25 cellular contexts compared by ENCODE assay signal in genomic region chr6:35381132-35381531, GRCh38. TPM values are rescaled to one million over a fixed set of nuclear protein-coding genes. Genes with fewer than 3 reads are reported as not detected.
A peak's percentile ranks its signal among the peaks of the same experiment; 100 is the strongest.
DNase-seq lines count a peak whose midpoint lies in the region; ATAC-seq and TF ChIP-seq lines count a peak whose summit lies in the region.
"Had no signal": no experiment of that assay in that cellular context is flagged by ENCODE, and none has a peak within 500 bp of the region (broad histone marks: within the 10 kb centered on the region; RNA-seq: fewer than 3 reads in every experiment).

No MANE protein-coding gene starts in this region.

- intact Hi-C loops in body of pancreas (cut with DNase I) = no loop called here

- no peak for TF ChIP-seq CTCF in fibroblast of lung (conservative IDR thresholded peaks at IDR 0.05 in 1 of 2, IDR thresholded peaks at IDR 0.05 in 1 of 2; ENCODE audit: low read depth in 1 of 2, low read length in 2 of 2)
- no peak for TF ChIP-seq CTCF in hepatocyte (IDR thresholded peaks at IDR 0.05; ENCODE audit: poor library complexity)
- TF ChIP-seq CTCF in body of pancreas (IDR thresholded peaks at IDR 0.05) = no peak

- H3K36me3 ChIP-seq in fibroblast of lung (ENCODE audit: control insufficient read depth, insufficient read depth, low read length) (no peaks in the 10 kb centered on the region), hepatocyte (replicated peaks; ENCODE audit: insufficient read depth, low read depth) (no peaks in the 10 kb centered on the region), body of pancreas (replicated peaks in 1 of 2; ENCODE audit: insufficient read depth in 1 of 2, low read depth in 2 of 2) (no peaks in the 10 kb centered on the region)
- H3K36me3 ChIP-seq: neutrophil, vagina had no signal

- H3K27ac ChIP-seq in fibroblast of lung (ENCODE audit: insufficient read depth, low read length) (peak overlapping the region; percentile 39), hepatocyte (no peak overlapping the region), body of pancreas (no peak overlapping the region)
- H3K27ac ChIP-seq: dorsolateral prefrontal cortex, foreskin keratinocyte, neutrophil, suprapubic skin, vagina, WERI-Rb-1 had no signal

- no peak overlapping the region for H3K4me3 ChIP-seq in fibroblast of lung (replicated peaks in 1 of 4; ENCODE audit: control extremely low read depth in 1 of 4, insufficient read depth in 1 of 4, low read depth in 3 of 4, low read length in 4 of 4)
- H3K4me3 ChIP-seq in hepatocyte = no peak overlapping the region
- no peak overlapping the region for H3K4me3 ChIP-seq in body of pancreas
- H3K4me3 ChIP-seq: dorsolateral prefrontal cortex, suprapubic skin, vagina had no signal

- no peak overlapping the region for H2AFZ ChIP-seq in fibroblast of lung (ENCODE audit: low read length)
- no peak overlapping the region for H2AFZ ChIP-seq in hepatocyte

- 92% methylated on average over 6 of the region's 6 CpGs for WGBS in hepatocyte (ENCODE audit: low lambda C conversion rate, missing lambda C conversion rate)
- WGBS in body of pancreas, 2 donors = 92 to 94% methylated on average over 6 of the region's 6 CpGs

- H3K9me3 ChIP-seq in fibroblast of lung (ENCODE audit: control insufficient read depth, insufficient read depth, low read depth, low read length) (no peaks in the 10 kb centered on the region), hepatocyte (ENCODE audit: low read depth) (no peaks in the 10 kb centered on the region), body of pancreas (no peaks in the 10 kb centered on the region)
- H3K9me3 ChIP-seq: neutrophil, suprapubic skin, vagina had no signal

- H3K79me2 ChIP-seq in fibroblast of lung (ENCODE audit: control insufficient read depth, insufficient read depth, low read length) (peaks cover 22% of the 10 kb centered on the region), hepatocyte (peaks cover 21% of the 10 kb centered on the region)

- H3K4me2 ChIP-seq in fibroblast of lung (ENCODE audit: extremely low read depth, insufficient read depth, low read length) (peak overlapping the region; percentile 57), hepatocyte (no peak overlapping the region)

- peak; percentile 83 for DNase-seq in EH (ENCODE audit: low read depth)
- DNase-seq in fibroblast of lung (ENCODE audit: low read depth in 2 of 2) = peak; percentile 66 to 75
- peak; percentile 39 for DNase-seq in stromal cell of bone marrow (ENCODE audit: low read depth)
- DNase-seq in hepatocyte (ENCODE audit: low spot score) = no peak
- DNase-seq in body of pancreas = no peak
- no peak for DNase-seq in RPMI8226
- DNase-seq: activated CD4-positive, alpha-beta T cell treated with anti-CD3 and anti-CD28 coated beads, Interleukin-2, amount 50 U/mL, for 1 hour; activated CD8-positive, alpha-beta memory T cell treated with anti-CD3 and anti-CD28 coated beads, Interleukin-2, amount 10 ng/mL, durations not matched to agents 7 days and 5 days; activated naive CD4-positive, alpha-beta T cell treated with anti-CD3 and anti-CD28 coated beads for 36 hours; activated T-cell treated with anti-CD3 and anti-CD28 coated beads, Interleukin-2, amount 50 U/mL, for 72 hours; dorsolateral prefrontal cortex; foreskin keratinocyte; GF-D8; H7; hippocampal formation; immature natural killer cell; MV-4-11; NCI-H187; NCI-H2227 treated with DMSO at 0.1 percent for 48 hours; NCI-H69; WERI-Rb-1 had no signal

- no peak overlapping the region for H3K9ac ChIP-seq in fibroblast of lung (ENCODE audit: insufficient read depth, low read length)

- ATAC-seq in SK-N-SH treated with all-trans-retinoic acid at 6 μM for 48 hours = peak; percentile 33
- ATAC-seq in body of pancreas = no peak
- ATAC-seq: activated CD8-positive, alpha-beta memory T cell treated with anti-CD3 and anti-CD28 coated beads, Interleukin-2, amount 10 ng/mL, durations not matched to agents 7 days and 5 days; activated T-cell treated with anti-CD3 and anti-CD28 coated beads, Interleukin-2, amount 50 U/mL, for 72 hours; foreskin keratinocyte had no signal

- no peak for TF ChIP-seq POLR2A in body of pancreas (IDR thresholded peaks at IDR 0.05)

- no peaks in the 10 kb centered on the region for H4K20me1 ChIP-seq in fibroblast of lung (ENCODE audit: control insufficient read depth, extremely low read depth, insufficient read depth, low read length)
- no peaks in the 10 kb centered on the region for H4K20me1 ChIP-seq in hepatocyte (ENCODE audit: insufficient read depth, poor library complexity, severe bottlenecking)

- H3K9me2 ChIP-seq in hepatocyte (replicated peaks; ENCODE audit: insufficient read depth) = no peaks in the 10 kb centered on the region

- H3K4me1 ChIP-seq in fibroblast of lung (ENCODE audit: control insufficient read depth, extremely low read depth, insufficient read depth, low read length) = peaks cover 25% of the 10 kb centered on the region
- peaks cover 7% of the 10 kb centered on the region for H3K4me1 ChIP-seq in hepatocyte (ENCODE audit: insufficient read depth)
- no peaks in the 10 kb centered on the region for H3K4me1 ChIP-seq in body of pancreas
- H3K4me1 ChIP-seq: foreskin keratinocyte had no signal

- H3K27me3 ChIP-seq in fibroblast of lung (ENCODE audit: control insufficient read depth, insufficient read depth, low read length) (no peaks in the 10 kb centered on the region), hepatocyte (no peaks in the 10 kb centered on the region), body of pancreas (no peaks in the 10 kb centered on the region)
- H3K27me3 ChIP-seq: dorsolateral prefrontal cortex, foreskin keratinocyte, suprapubic skin, vagina had no signal

TF ChIP-seq in SK-N-SH treated with all-trans-retinoic acid at 6 μM for 48 hours, 23 proteins besides CTCF, POLR2A, EP300 and RAD21:
- no peak for TF ChIP-seq BACH2 (CRISPR knock-in tag; IDR thresholded peaks at IDR 0.05; ENCODE audit: borderline replicate concordance)
- TF ChIP-seq ZFP3 (CRISPR knock-in tag; IDR thresholded peaks at IDR 0.05) = no peak
- no peak for TF ChIP-seq OSR1 (CRISPR knock-in tag; IDR thresholded peaks at IDR 0.05)
- TF ChIP-seq TSHZ2 (CRISPR knock-in tag; IDR thresholded peaks at IDR 0.05) = no peak
- TF ChIP-seq RARB (CRISPR knock-in tag; IDR thresholded peaks at IDR 0.05) = no peak
- TF ChIP-seq GLIS3 (CRISPR knock-in tag; IDR thresholded peaks at IDR 0.05) = no peak

RNA-seq across cellular contexts. Expression of gene PPARD, which starts 38.8 kb away (rescaled TPM):
- total RNA-seq in fibroblast of lung (9.8 and 16.3 TPM in 2 replicates), hepatocyte (7.6 and 9.1 TPM in 2 replicates), body of pancreas (10 to 100 TPM in 1 of 2 donors, 1 to 10 TPM in 1; 6.0 to 11.2 TPM)
- polyA plus RNA-seq in fibroblast of lung (14.8 and 27.5 TPM in 2 replicates), hepatocyte (17.4 and 20.4 TPM in 2 replicates)
- 23.6 and 39.7 TPM in 2 replicates for polyA plus RNA-seq in fibroblast of lung (2012)
- 49.9 and 72.6 TPM in 2 replicates for polyA minus RNA-seq in fibroblast of lung (ENCODE audit: low replicate concordance)

Comparison
In these comparisons a context has a peak if more than half of its experiments do, and no peak if none do; other contexts are left out.
1. DNase-seq: peak in EH (single experiment), fibroblast of lung (2 of 2) and stromal cell of bone marrow (single experiment); none in hepatocyte (single experiment), body of pancreas (0 of 4) and RPMI8226 (single experiment).